26 cellular contexts compared by ENCODE assay signal in genomic region chr14:96734076-96734622, GRCh38.
"Had no signal": no experiment of that assay in that cellular context is flagged by ENCODE, and none has a peak within 500 bp of the region (broad histone marks: within the 10 kb centered on the region; RNA-seq: fewer than 3 reads in every experiment).

No MANE protein-coding gene starts in this region.

- H3K9me3 ChIP-seq: esophagus squamous epithelium, heart right ventricle, spleen, tibial nerve had no signal

- H3K27ac Mint-ChIP-seq: activated CD4-positive, alpha-beta memory T cell treated with anti-CD3 and anti-CD28 coated beads for 36 hours; activated CD4-positive, alpha-beta T cell treated with anti-CD3 and anti-CD28 coated beads, Interleukin-2, amount 10 ng/mL, durations not matched to agents 24 days and 14 days; activated naive CD4-positive, alpha-beta T cell treated with anti-CD3 and anti-CD28 coated beads, Interleukin-2, amount 50 U/mL, for 24 hours; activated naive CD8-positive, alpha-beta T cell treated with anti-CD3 and anti-CD28 coated beads, Interleukin-2, amount 50 U/mL, for 24 hours; activated T-helper 17 cell treated with anti-CD3 and anti-CD28 coated beads, Interleukin-2, amount 50 U/mL, for 72 hours; mesothelial cell of epicardium; naive B cell had no signal

- ATAC-seq: activated naive CD8-positive, alpha-beta T cell treated with anti-CD3 and anti-CD28 coated beads, Interleukin-2, amount 50 U/mL, for 24 hours; activated T-helper 17 cell treated with anti-CD3 and anti-CD28 coated beads, Interleukin-2, amount 50 U/mL, for 72 hours; heart right ventricle; right cardiac atrium had no signal

- H3K36me3 Mint-ChIP-seq: activated CD4-positive, alpha-beta memory T cell treated with anti-CD3 and anti-CD28 coated beads for 36 hours; activated naive CD4-positive, alpha-beta T cell treated with anti-CD3 and anti-CD28 coated beads, Interleukin-2, amount 50 U/mL, for 24 hours; mesothelial cell of epicardium; naive B cell had no signal

- DNase-seq: activated CD4-positive, alpha-beta memory T cell treated with anti-CD3 and anti-CD28 coated beads for 36 hours; activated CD4-positive, alpha-beta T cell treated with anti-CD3 and anti-CD28 coated beads, Interleukin-2, amount 10 ng/mL, durations not matched to agents 24 days and 14 days; activated CD4-positive, CD25-positive, alpha-beta regulatory T cell treated with anti-CD3 and anti-CD28 coated beads, Interleukin-2, amount 50 U/mL, for 72 hours; activated CD8-positive, alpha-beta memory T cell treated with anti-CD3 and anti-CD28 coated beads, Interleukin-2, amount 50 U/mL, for 4 hours; activated gamma-delta T cell treated with Interleukin-2 at 50 U/mL for 16 hours; activated naive CD8-positive, alpha-beta T cell treated with anti-CD3 and anti-CD28 coated beads, Interleukin-2, amount 50 U/mL, for 24 hours; activated T-cell treated with anti-CD3 and anti-CD28 coated beads, Interleukin-2, amount 50 U/mL, for 1 hour; amygdala; dermis blood vessel endothelial cell; effector CD4-positive, alpha-beta T cell; esophagus squamous epithelium; foreskin melanocyte; heart right ventricle; naive B cell; occipital lobe; right cardiac atrium; spleen; stimulated activated naive CD4-positive, alpha-beta T cell treated with Interleukin-2 at 50 U/mL for 16 hours; T-helper 2 cell had no signal

- H3K36me3 ChIP-seq: esophagus squamous epithelium, heart right ventricle, spleen, tibial nerve had no signal

- H3K4me1 ChIP-seq: esophagus squamous epithelium, heart right ventricle had no signal

- H3K4me3 Mint-ChIP-seq: activated CD4-positive, alpha-beta memory T cell treated with anti-CD3 and anti-CD28 coated beads for 36 hours; activated CD4-positive, alpha-beta T cell treated with anti-CD3 and anti-CD28 coated beads, Interleukin-2, amount 10 ng/mL, durations not matched to agents 24 days and 14 days; activated naive CD4-positive, alpha-beta T cell treated with anti-CD3 and anti-CD28 coated beads, Interleukin-2, amount 50 U/mL, for 24 hours; activated naive CD8-positive, alpha-beta T cell treated with anti-CD3 and anti-CD28 coated beads, Interleukin-2, amount 50 U/mL, for 24 hours; activated T-helper 17 cell treated with anti-CD3 and anti-CD28 coated beads, Interleukin-2, amount 50 U/mL, for 72 hours; central memory CD8-positive, alpha-beta T cell; mesothelial cell of epicardium; naive B cell; neural crest cell had no signal

- H3K27ac ChIP-seq: epithelial cell of prostate, esophagus squamous epithelium, heart right ventricle, spleen, tibial nerve had no signal

- H3K4me1 Mint-ChIP-seq: activated CD4-positive, alpha-beta T cell treated with anti-CD3 and anti-CD28 coated beads, Interleukin-2, amount 10 ng/mL, durations not matched to agents 24 days and 14 days; activated naive CD4-positive, alpha-beta T cell treated with anti-CD3 and anti-CD28 coated beads, Interleukin-2, amount 50 U/mL, for 24 hours; activated naive CD8-positive, alpha-beta T cell treated with anti-CD3 and anti-CD28 coated beads, Interleukin-2, amount 50 U/mL, for 24 hours; activated T-helper 17 cell treated with anti-CD3 and anti-CD28 coated beads, Interleukin-2, amount 50 U/mL, for 72 hours; central memory CD8-positive, alpha-beta T cell; mesothelial cell of epicardium had no signal

- H3K9me3 Mint-ChIP-seq: activated CD4-positive, alpha-beta memory T cell treated with anti-CD3 and anti-CD28 coated beads for 36 hours; activated CD4-positive, alpha-beta T cell treated with anti-CD3 and anti-CD28 coated beads, Interleukin-2, amount 10 ng/mL, durations not matched to agents 24 days and 14 days; activated naive CD4-positive, alpha-beta T cell treated with anti-CD3 and anti-CD28 coated beads, Interleukin-2, amount 50 U/mL, for 24 hours; activated naive CD8-positive, alpha-beta T cell treated with anti-CD3 and anti-CD28 coated beads, Interleukin-2, amount 50 U/mL, for 24 hours; activated T-helper 17 cell treated with anti-CD3 and anti-CD28 coated beads, Interleukin-2, amount 50 U/mL, for 72 hours; central memory CD8-positive, alpha-beta T cell; mesothelial cell of epicardium; naive B cell; neural crest cell had no signal

- H3K4me3 ChIP-seq: esophagus squamous epithelium, heart right ventricle, spleen, tibial nerve had no signal
